8 cellular contexts compared by ENCODE assay signal in genomic region chr12:91778091-91778819, GRCh38.
DNase-seq lines count a peak whose midpoint lies in the region; ATAC-seq and TF ChIP-seq lines count a peak whose summit lies in the region.

No MANE protein-coding gene starts in this region.

- H3K4ac ChIP-seq in mesendoderm (ENCODE audit: low read depth, low read length) = no peak overlapping the region

- H3K9me3 ChIP-seq in esophagus squamous epithelium (no peaks in the 10 kb centered on the region), vagina (no peaks in the 10 kb centered on the region), Caco-2 (no peaks in the 10 kb centered on the region)

- no peak overlapping the region for H3K18ac ChIP-seq in mesendoderm (ENCODE audit: low read length)

- H3K4me3 Mint-ChIP-seq in Caco-2 (ENCODE audit: unreplicated experiment) = no peak overlapping the region

- no peak overlapping the region for H4K5ac ChIP-seq in mesendoderm (ENCODE audit: low read length)

- H3K27me3 ChIP-seq in esophagus squamous epithelium = no peaks in the 10 kb centered on the region
- H3K27me3 ChIP-seq in vagina = no peaks in the 10 kb centered on the region
- no peaks in the 10 kb centered on the region for H3K27me3 ChIP-seq in Caco-2 (replicated peaks; ENCODE audit: control insufficient read depth, insufficient read depth, low read length)
- H3K27me3 ChIP-seq in mesendoderm (ENCODE audit: insufficient read depth, low read length, poor library complexity) = no peaks in the 10 kb centered on the region

- intact Hi-C loops in esophagus squamous epithelium (cut with DNase I) (no loop called here), vagina (cut with DNase I) (no loop called here), Caco-2 (cut with micrococcal nuclease; ENCODE audit: unreplicated experiment) (no loop called here), posterior cingulate gyrus (cut with DNase I) (no loop called here)

- TF ChIP-seq CTCF in esophagus squamous epithelium (IDR thresholded peaks at IDR 0.05) = no peak
- no peak for TF ChIP-seq CTCF in vagina (IDR thresholded peaks at IDR 0.05)
- no peak for TF ChIP-seq CTCF in Caco-2 (IDR thresholded peaks at IDR 0.05; ENCODE audit: insufficient read depth in 1 of 2, low read depth in 1 of 2, low read length in 1 of 2, severe bottlenecking in 1 of 2, unreplicated experiment in 1 of 2)

- no peak overlapping the region for H3K23ac ChIP-seq in mesendoderm (ENCODE audit: low read length)

- H3K27ac Mint-ChIP-seq in Caco-2 (ENCODE audit: unreplicated experiment) = no peak overlapping the region

- no peaks in the 10 kb centered on the region for H3K79me1 ChIP-seq in mesendoderm (ENCODE audit: low read length)

- H3K9me3 Mint-ChIP-seq in Caco-2 (ENCODE audit: unreplicated experiment) = no peaks in the 10 kb centered on the region

- TF ChIP-seq POLR2A in esophagus squamous epithelium (IDR thresholded peaks at IDR 0.05) (no peak), vagina (IDR thresholded peaks at IDR 0.05) (no peak)

- H2BK120ac ChIP-seq in mesendoderm (ENCODE audit: low read depth, low read length) = no peak overlapping the region

- no peaks in the 10 kb centered on the region for H3K4me1 Mint-ChIP-seq in Caco-2 (ENCODE audit: low read depth, unreplicated experiment)

- H4K8ac ChIP-seq in mesendoderm (ENCODE audit: low read depth, low read length) = no peak overlapping the region

- no peak overlapping the region for H3K4me3 ChIP-seq in esophagus squamous epithelium
- H3K4me3 ChIP-seq in vagina = no peak overlapping the region
- no peak overlapping the region for H3K4me3 ChIP-seq in Caco-2 (ENCODE audit: low read depth, low read length)
- no peak overlapping the region for H3K4me3 ChIP-seq in mesendoderm (ENCODE audit: low read length)

- WGBS in esophagus squamous epithelium, 2 donors = 36 to 52% methylated on average over 3 of the region's 3 CpGs
- no CpG with 5 or more reads among the region's 3 CpGs for WGBS in mesendoderm (ENCODE audit: extremely low coverage, insufficient coverage, low lambda C conversion rate)

- POLR2A ChIA-PET in Caco-2 (lab: Charles Lee) = interaction anchor here (1.2 kb wide), 1 partner anchor 367 kb away, joined by 4 read pairs; the partner anchor contains the start of gene BTG1

- no peak overlapping the region for H2BK15ac ChIP-seq in mesendoderm (replicated peaks; ENCODE audit: low read depth)

- H3K36me3 Mint-ChIP-seq in Caco-2 (ENCODE audit: insufficient read depth, unreplicated experiment) = no peaks in the 10 kb centered on the region

- no peak overlapping the region for H3K4me2 ChIP-seq in mesendoderm (ENCODE audit: low read length)

- no peaks in the 10 kb centered on the region for H3K79me2 ChIP-seq in mesendoderm (ENCODE audit: control insufficient read depth, insufficient read depth, low read length)

- H3K36me3 ChIP-seq in esophagus squamous epithelium (no peaks in the 10 kb centered on the region), vagina (no peaks in the 10 kb centered on the region), Caco-2 (ENCODE audit: control insufficient read depth, insufficient read depth, low read length) (no peaks in the 10 kb centered on the region), mesendoderm (ENCODE audit: control insufficient read depth, insufficient read depth, low read length) (no peaks in the 10 kb centered on the region)

- ATAC-seq in GM21515 (IDR thresholded peaks at IDR 0.05; ENCODE audit: unreplicated experiment) = peak; percentile 62

- DNase-seq in EH (ENCODE audit: low read depth) = peak; percentile 50
- peak; percentile 33 for DNase-seq in NAMALWA (ENCODE audit: low spot score)
- DNase-seq in esophagus squamous epithelium (lab: John Stamatoyannopoulos, UW) = no peak
- no peak for DNase-seq in vagina (ENCODE audit: extremely low spot score in 2 of 2)
- no peak for DNase-seq in Caco-2
- no peak for DNase-seq in posterior cingulate gyrus
- DNase-seq in mesendoderm = no peak

- H2AK5ac ChIP-seq in mesendoderm (ENCODE audit: low read length) = no peak overlapping the region

- H3K9ac ChIP-seq in mesendoderm (ENCODE audit: low read length) = no peak overlapping the region

- no peak overlapping the region for H3K56ac ChIP-seq in mesendoderm (ENCODE audit: low read length)

- H3K27me3 Mint-ChIP-seq in Caco-2 (ENCODE audit: insufficient read depth, unreplicated experiment) = no peaks in the 10 kb centered on the region

- CTCF ChIA-PET in Caco-2 (lab: Charles Lee) = no interaction called here

- no peak overlapping the region for H2BK5ac ChIP-seq in mesendoderm (ENCODE audit: low read length)

- BruUV-seq in Caco-2 (replicated peaks; lab: Mats Ljungman, UMichigan) = no TSS peak

- H3K27ac ChIP-seq in esophagus squamous epithelium = peak overlapping the region in 3 of 4 donors; percentile 57 to 72 (median 60)
- H3K27ac ChIP-seq in vagina = peak overlapping the region; percentile 65
- no peak overlapping the region for H3K27ac ChIP-seq in mesendoderm (ENCODE audit: low read depth, low read length)

- H3K4me1 ChIP-seq in esophagus squamous epithelium (peaks cover 0 to 16% (median 13%) of the 10 kb centered on the region in 3 donors), vagina (peaks cover 23% of the 10 kb centered on the region), Caco-2 (peaks cover 5% of the 10 kb centered on the region; the same call in 1 of the 2 replicates), mesendoderm (ENCODE audit: control insufficient read depth, low read depth, low read length) (no peaks in the 10 kb centered on the region)

Comparison
In these comparisons a context has a peak if more than half of its experiments do, and no peak if none do; other contexts are left out.
1. DNase-seq: peak in EH (single experiment) and NAMALWA (single experiment); none in esophagus squamous epithelium (single experiment), vagina (0 of 2), Caco-2 (0 of 2), posterior cingulate gyrus (0 of 10) and mesendoderm (single experiment).